ENCODE assay signal across 8 cellular contexts in genomic region chr6:121435444-121436069, GRCh38. TPM values are rescaled to one million over a fixed set of nuclear protein-coding genes. Genes with fewer than 3 reads are reported as not detected.
DNase-seq lines count a peak whose midpoint lies in the region; ATAC-seq, FAIRE-seq and TF ChIP-seq lines count a peak whose summit lies in the region.

TSS of gene GJA1 (plus strand) at chr6:121435646. CDS start at chr6:121446848, 11,202 bp downstream.

- POLR2A ChIA-PET in K562 (lab: Yijun Ruan, JAX) = no interaction called here

- H3K27ac Mint-ChIP-seq in activated naive CD4-positive, alpha-beta T cell treated with anti-CD3 and anti-CD28 coated beads, Interleukin-2, amount 10 ng/mL, durations not matched to agents 7 days and 5 days = no peak within 1 kb of the TSS

- CTCF ChIA-PET in activated naive CD4-positive, alpha-beta T cell treated with anti-CD3 and anti-CD28 coated beads, Interleukin-2, amount 10 ng/mL, durations not matched to agents 7 days and 5 days (lab: Charles Lee) = interaction anchor here (1.3 kb wide), 1 partner anchor 414 kb away, joined by 3 read pairs; no protein-coding TSS in a partner anchor
- CTCF ChIA-PET in K562 (lab: Yijun Ruan, JAX; ENCODE audit: low intra/inter-chr PET ratio) = no interaction called here

- no peaks in the 10 kb centered on the region for H3K79me2 ChIP-seq in K562 (ENCODE audit: control insufficient read depth, insufficient read depth, low read length)

- H3K27ac ChIP-seq in K562 (ENCODE audit: extremely low read depth, low read depth, low read length) = no peak within 1 kb of the TSS

- in situ Hi-C loops in K562 (cut with MboI) = no loop called here

- FAIRE-seq in K562 (lab: Jason Lieb, UNC) = peak; percentile 35

- ATAC-seq in K562 (peak; percentile 29; the same call in 1 of the 3 replicates), HG03095 (IDR thresholded peaks at IDR 0.05; ENCODE audit: unreplicated experiment) (no peak), HG03520 (IDR thresholded peaks at IDR 0.05; ENCODE audit: unreplicated experiment) (no peak)

- 0% methylated on average over 5 of the region's 5 CpGs for WGBS in K562 (ENCODE audit: insufficient coverage, low coverage, missing lambda C conversion rate)

- H3K4me1 Mint-ChIP-seq in activated naive CD4-positive, alpha-beta T cell treated with anti-CD3 and anti-CD28 coated beads, Interleukin-2, amount 10 ng/mL, durations not matched to agents 7 days and 5 days = peaks cover 23% of the 10 kb centered on the region

- no peaks in the 10 kb centered on the region for H3K9me1 ChIP-seq in K562 (ENCODE audit: control insufficient read depth, insufficient read depth, low read length)

- TF ChIP-seq EP300 in K562 (IDR thresholded peaks at IDR 0.05; ENCODE audit: low read length) = no peak

- H3K4me2 ChIP-seq in K562 (ENCODE audit: insufficient read depth, low read length) = no peak within 1 kb of the TSS

- peaks cover 0 to 8% of the 10 kb centered on the region in 2 experiments; a peak in 2 of 5 replicates for H3K4me1 ChIP-seq in K562 (replicated peaks in 1 of 2; ENCODE audit: control insufficient read depth in 2 of 2, insufficient read depth in 2 of 2, low read length in 2 of 2)

- no peak for TF ChIP-seq CTCF in K562 (IDR thresholded peaks at IDR 0.05 in 2 of 3, conservative IDR thresholded peaks at IDR 0.05 in 1 of 3; ENCODE audit: insufficient read depth in 2 of 3, low read depth in 1 of 3, low read length in 3 of 3)

- H4K20me1 ChIP-seq in K562 (replicated peaks; ENCODE audit: control insufficient read depth, insufficient read depth, low read length) = no peaks in the 10 kb centered on the region

- no peaks in the 10 kb centered on the region for H3K9me3 Mint-ChIP-seq in activated naive CD4-positive, alpha-beta T cell treated with anti-CD3 and anti-CD28 coated beads, Interleukin-2, amount 10 ng/mL, durations not matched to agents 7 days and 5 days

- H3K36me3 Mint-ChIP-seq in activated naive CD4-positive, alpha-beta T cell treated with anti-CD3 and anti-CD28 coated beads, Interleukin-2, amount 10 ng/mL, durations not matched to agents 7 days and 5 days = peaks cover 3% of the 10 kb centered on the region

- H3K36me3 ChIP-seq in K562 (ENCODE audit: control insufficient read depth, insufficient read depth, low read length) = no peaks in the 10 kb centered on the region

- peak within 1 kb of the TSS; percentile 83 for H3K4me3 Mint-ChIP-seq in activated naive CD4-positive, alpha-beta T cell treated with anti-CD3 and anti-CD28 coated beads, Interleukin-2, amount 10 ng/mL, durations not matched to agents 7 days and 5 days

- no peak within 1 kb of the TSS for H3K9ac ChIP-seq in K562 (ENCODE audit: insufficient read depth in 1 of 2, low read depth in 2 of 2, low read length in 2 of 2)

- intact Hi-C loops in K562 (cut with micrococcal nuclease) = loop anchor here (10.0 kb wide), 1 partner anchor 309 kb away; no protein-coding TSS in a partner anchor

- H3K27me3 ChIP-seq in K562 (ENCODE audit: control insufficient read depth in 2 of 2, insufficient read depth in 2 of 2, low read length in 2 of 2) = peaks cover 6 to 17% of the 10 kb centered on the region in 2 experiments; a peak in 3 of 5 replicates

- 0 out of 2 replicates have a peak within 1 kb of the TSS, but pooled peaks have one; percentile 15 for H2AFZ ChIP-seq in K562 (ENCODE audit: low read depth, low read length)

- no peak within 1 kb of the TSS for H3K4me3 ChIP-seq in K562

- H3K27me3 Mint-ChIP-seq in activated naive CD4-positive, alpha-beta T cell treated with anti-CD3 and anti-CD28 coated beads, Interleukin-2, amount 10 ng/mL, durations not matched to agents 7 days and 5 days = peaks cover 39% of the 10 kb centered on the region

- no peak for DNase-seq in activated naive CD4-positive, alpha-beta T cell treated with anti-CD3 and anti-CD28 coated beads, Interleukin-2, amount 10 ng/mL, durations not matched to agents 7 days and 5 days
- no peak for DNase-seq in activated naive CD4-positive, alpha-beta T cell treated with anti-CD3 and anti-CD28 coated beads, Interleukin-2, amount 50 U/mL, for 16 hours
- DNase-seq in K562 (ENCODE audit: extremely low read depth in 1 of 4, low spot score in 3 of 4) (no peak), hippocampal formation (lab: John Stamatoyannopoulos, UW) (peak; percentile 3 to 40), putamen (ENCODE audit: low spot score) (peak; percentile 62), Kasumi-1 (lab: John Stamatoyannopoulos, UW) (no peak)

- TF ChIP-seq POLR2A in K562 (conservative IDR thresholded peaks at IDR 0.05) = no peak

- TF ChIP-seq RAD21 in K562 (CRISPR knock-in tag; conservative IDR thresholded peaks at IDR 0.05 in 1 of 2, IDR thresholded peaks at IDR 0.05 in 1 of 2) = no peak

- BruUV-seq in K562 (replicated peaks; lab: Mats Ljungman, UMichigan) = no TSS peak

- H3K9me3 ChIP-seq in K562 (replicated peaks; ENCODE audit: control insufficient read depth, insufficient read depth, low read depth, low read length) = no peaks in the 10 kb centered on the region

TF ChIP-seq in K562, 482 proteins besides CTCF, POLR2A, EP300 and RAD21:
- TF ChIP-seq, protein P1, sequence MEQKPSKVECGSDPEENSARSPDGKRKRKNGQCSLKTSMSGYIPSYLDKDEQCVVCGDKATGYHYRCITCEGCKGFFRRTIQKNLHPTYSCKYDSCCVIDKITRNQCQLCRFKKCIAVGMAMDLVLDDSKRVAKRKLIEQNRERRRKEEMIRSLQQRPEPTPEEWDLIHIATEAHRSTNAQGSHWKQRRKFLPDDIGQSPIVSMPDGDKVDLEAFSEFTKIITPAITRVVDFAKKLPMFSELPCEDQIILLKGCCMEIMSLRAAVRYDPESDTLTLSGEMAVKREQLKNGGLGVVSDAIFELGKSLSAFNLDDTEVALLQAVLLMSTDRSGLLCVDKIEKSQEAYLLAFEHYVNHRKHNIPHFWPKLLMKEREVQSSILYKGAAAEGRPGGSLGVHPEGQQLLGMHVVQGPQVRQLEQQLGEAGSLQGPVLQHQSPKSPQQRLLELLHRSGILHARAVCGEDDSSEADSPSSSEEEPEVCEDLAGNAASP (IDR thresholded peaks at IDR 0.05) = no peak
- no peak for TF ChIP-seq GTF2A2 (tag; IDR thresholded peaks at IDR 0.05)
- peak; percentile 48; the same call in 1 of the 2 replicates for TF ChIP-seq MAFG (tag; conservative IDR thresholded peaks at IDR 0.05)
- peak; percentile 74 for TF ChIP-seq ZNF316 (IDR thresholded peaks at IDR 0.05)
- TF ChIP-seq C11orf30 (IDR thresholded peaks at IDR 0.05; ENCODE audit: low read depth) = peak; percentile 56

RNA-seq across cellular contexts. Expression of gene GJA1, which starts in this region (rescaled TPM):
- not detected in 2 replicates for total RNA-seq in K562 (2011; cell fraction: chromatin; rRNA removed; ENCODE audit: low replicate concordance)
- total RNA-seq in K562 (2011; cell fraction: nucleolus; rRNA removed) = not detected in 2 replicates
- total RNA-seq in K562 (2011; cell fraction: nucleoplasm; rRNA removed) = not detected in 2 replicates
- total RNA-seq in K562 (2014; rRNA removed) (not detected in 2 replicates), K562 (2014; rRNA removed; fragmentation: Illumina TruSeq; extraction: Trizol) (0.06 and 0.07 TPM in 2 replicates), K562 (2015; rRNA removed; fragmentation: Illumina TruSeq; extraction: Trizol) (0.04 TPM in 1 of 2 replicates, not detected in the other), K562 (2021) (0.58 and 0.67 TPM in 2 replicates)
- polyA plus RNA-seq in K562 (2011; rRNA removed) (0.04 TPM in 1 of 2 replicates, not detected in the other), K562 (2014; fragmentation: Illumina TruSeq; extraction: Trizol) (not detected in 2 replicates), K562 (2014; fragmentation: Nextera tagmentation; extraction: Ambion mirVana) (under 1 TPM in 1 of 2 experiments, not detected in 1; 0.06 TPM), K562 (2014; rRNA removed) (0.18 TPM in 1 of 2 replicates, not detected in the other)
- polyA plus RNA-seq in K562 (2011; cell fraction: cytosol; rRNA removed) = 0.06 TPM in 2 replicates
- 0.06 TPM in 1 of 2 replicates, not detected in the other for polyA plus RNA-seq in K562 (2011; cell fraction: nucleus; rRNA removed)
- 0.03 and 0.10 TPM in 2 replicates for polyA plus RNA-seq in K562 (2012)
- 0.12 TPM in 1 of 2 replicates, not detected in the other for polyA minus RNA-seq in K562 (2011; rRNA and poly(A)+ RNA removed)
- polyA minus RNA-seq in K562 (2011; cell fraction: cytosol; rRNA and poly(A)+ RNA removed) = not detected in 2 replicates
- polyA minus RNA-seq in K562 (2011; cell fraction: nucleus; rRNA and poly(A)+ RNA removed) = not detected in 2 replicates

Comparison
In these comparisons a context has a peak if more than half of its experiments do, and no peak if none do; other contexts are left out.
1. Peak in ATAC-seq in K562; RNA of the gene not detected or under 1 TPM.
2. DNase-seq: peak in hippocampal formation (2 of 2) and putamen (single experiment); none in activated naive CD4-positive, alpha-beta T cell treated with anti-CD3 and anti-CD28 coated beads, Interleukin-2, amount 10 ng/mL, durations not matched to agents 7 days and 5 days (single experiment), activated naive CD4-positive, alpha-beta T cell treated with anti-CD3 and anti-CD28 coated beads, Interleukin-2, amount 50 U/mL, for 16 hours (single experiment), K562 (0 of 4) and Kasumi-1 (0 of 2).